In genomic region chr10:106493166-106493565, GRCh38 we compare ENCODE assay signal across 26 cellular contexts.
"Had no signal": no experiment of that assay in that cellular context is flagged by ENCODE, and none has a peak within 500 bp of the region (broad histone marks: within the 10 kb centered on the region; RNA-seq: fewer than 3 reads in every experiment).

No MANE protein-coding gene starts in this region.

- H3K27ac ChIP-seq: PC-9, Peyer's patch, SJCRH30 had no signal

- H3K4me2 ChIP-seq: PC-9 had no signal

- H2AFZ ChIP-seq: PC-9 had no signal

- H3K27me3 ChIP-seq: MG63, Peyer's patch had no signal

- H3K9me3 ChIP-seq: MG63, Peyer's patch, SJCRH30 had no signal

- DNase-seq: IMR-90, Karpas-422, KG1, MG63, NCI-H1092, NCI-H1105 treated with DMSO at 0.1 percent for 48 hours, NCI-H1417 treated with DMSO at 0.1 percent for 48 hours, NCI-H146, NCI-H1694 treated with DMSO at 0.1 percent for 48 hours, NCI-H1930, NCI-H2081, NCI-H2171, NCI-H226, NCI-H446, NCI-H510A, NCI-H524 treated with DMSO at 0.1 percent for 48 hours, NCI-H69, NCI-H774, OCI-M1, PC-9, Peyer's patch, SHP77 treated with DMSO at 0.1 percent for 48 hours, SJCRH30 had no signal

- H3K36me3 ChIP-seq: MG63, Peyer's patch, SJCRH30 had no signal

- ATAC-seq: HepG2, Right ventricle myocardium inferior, SK-N-SH treated with all-trans-retinoic acid at 6 μM for 48 hours had no signal

- H3K4me1 ChIP-seq: Peyer's patch, SJCRH30 had no signal

- H3K4me3 ChIP-seq: MG63, PC-9, Peyer's patch, SJCRH30 had no signal
